Comparison of ENCODE assay signal across 8 cellular contexts in the genomic region with DNA sequence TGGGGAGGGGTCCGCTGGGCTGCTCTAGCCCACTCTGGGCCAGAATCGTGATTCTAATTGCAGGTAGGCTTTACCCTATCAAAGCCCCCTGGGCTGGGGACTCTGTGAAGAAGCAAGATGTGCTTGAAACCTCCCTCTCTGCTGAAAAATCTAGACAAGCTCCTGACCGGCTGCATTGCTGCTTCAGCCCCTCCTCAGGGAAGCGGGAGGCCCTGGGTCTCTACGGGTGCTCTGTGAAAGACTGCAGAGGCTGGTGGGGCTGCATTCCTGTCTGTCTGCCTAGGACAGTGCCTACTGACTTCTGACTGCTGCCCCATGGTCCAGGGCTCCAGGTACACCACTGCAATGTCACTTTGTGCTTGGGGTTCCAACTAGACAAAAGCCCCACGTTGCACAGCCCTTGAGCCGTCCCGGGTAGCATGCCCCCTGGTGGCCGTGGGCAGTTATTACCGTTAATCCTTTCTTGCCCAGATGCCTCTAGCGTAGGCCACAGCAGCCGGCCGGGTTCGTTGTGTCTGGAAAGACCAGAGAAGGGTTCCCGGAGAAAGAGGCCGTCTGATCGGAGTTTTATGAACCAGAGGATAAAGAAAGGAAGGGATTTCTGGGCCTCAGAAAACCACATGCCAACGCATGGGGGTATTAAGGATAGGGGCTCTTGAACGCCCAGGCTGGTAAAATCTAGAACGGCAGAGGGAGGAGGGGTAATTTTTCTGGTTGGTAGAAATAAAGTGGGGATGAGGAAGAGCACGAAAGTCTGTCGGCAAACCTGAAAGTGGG. TPM values are rescaled to one million over a fixed set of nuclear protein-coding genes. Genes with fewer than 3 reads are reported as not detected.
A peak's percentile ranks its signal among the peaks of the same experiment; 100 is the strongest.
DNase-seq lines count a peak whose midpoint lies in the region; ATAC-seq and TF ChIP-seq lines count a peak whose summit lies in the region.

No MANE protein-coding gene starts in this region.

- DNase-seq in AG09319 (ENCODE audit: extremely low read depth, low read depth), result no peak
- peak; percentile 55 for DNase-seq in HK-2 (ENCODE audit: unreplicated experiment)
- DNase-seq in SJCRH30, result peak; percentile 36 to 57
- DNase-seq in activated naive CD4-positive, alpha-beta T cell treated with anti-CD3 and anti-CD28 coated beads, Interleukin-2, amount 50 U/mL, for 72 hours (ENCODE audit: low spot score in 2 of 2), result peak in 1 of 2 donors; percentile 74
- DNase-seq in inferior parietal cortex (ENCODE audit: extremely low spot score), result peak; percentile 60
- peak; percentile 25 to 53 for DNase-seq in stimulated activated CD4-positive, alpha-beta T cell treated with anti-CD3 and anti-CD28 coated beads, Interleukin-4, amount 100 ng/mL, for 4 hours
- no peak for DNase-seq in GDM1 (lab: John Stamatoyannopoulos, UW)

- TF ChIP-seq CTCF in AG09319 (IDR thresholded peaks at IDR 0.05; ENCODE audit: low read depth, low read length), result peak; percentile 72

- H3K9me3 Mint-ChIP-seq in activated naive CD4-positive, alpha-beta T cell treated with anti-CD3 and anti-CD28 coated beads, Interleukin-2, amount 50 U/mL, for 72 hours, result no peaks in the 10 kb centered on the region

- no peak overlapping the region for H3K27ac Mint-ChIP-seq in activated naive CD4-positive, alpha-beta T cell treated with anti-CD3 and anti-CD28 coated beads, Interleukin-2, amount 50 U/mL, for 72 hours

- no peak overlapping the region for H3K27ac ChIP-seq in SJCRH30

- no peaks in the 10 kb centered on the region for H3K36me3 Mint-ChIP-seq in activated naive CD4-positive, alpha-beta T cell treated with anti-CD3 and anti-CD28 coated beads, Interleukin-2, amount 50 U/mL, for 72 hours

- H3K4me1 ChIP-seq in SJCRH30, result peaks cover under 1% of the 10 kb centered on the region

- H3K36me3 ChIP-seq in SJCRH30, result no peaks in the 10 kb centered on the region

- H3K27me3 ChIP-seq in SJCRH30, result no peaks in the 10 kb centered on the region

- peak; percentile 47 for ATAC-seq in GM18858 (IDR thresholded peaks at IDR 0.05; ENCODE audit: unreplicated experiment)
- ATAC-seq in activated naive CD4-positive, alpha-beta T cell treated with anti-CD3 and anti-CD28 coated beads, Interleukin-2, amount 50 U/mL, for 72 hours, result peak; percentile 61 to 75

- H3K9me3 ChIP-seq in SJCRH30 (replicated peaks), result no peaks in the 10 kb centered on the region

- H3K4me3 ChIP-seq in SJCRH30, result no peak overlapping the region

RNA-seq across cellular contexts. Expression of gene C1QL2, which starts 15.9 kb away (rescaled TPM):
- total RNA-seq in SJCRH30 (2014; rRNA removed; shearing (Covaris generic)), result not detected in 2 replicates
- not detected for total RNA-seq in activated naive CD4-positive, alpha-beta T cell treated with anti-CD3 and anti-CD28 coated beads, Interleukin-2, amount 50 U/mL, for 72 hours

RNA-seq across cellular contexts. Expression of gene STEAP3, which starts 49.2 kb away (rescaled TPM):
- 2.2 and 2.6 TPM in 2 replicates for total RNA-seq in SJCRH30 (2014; rRNA removed; shearing (Covaris generic))
- under 1 TPM in 1 of 2 donors, not detected in 1; 0.70 TPM for total RNA-seq in activated naive CD4-positive, alpha-beta T cell treated with anti-CD3 and anti-CD28 coated beads, Interleukin-2, amount 50 U/mL, for 72 hours

Comparison
In these comparisons a context has a peak if more than half of its experiments do, and no peak if none do; other contexts are left out.
1. DNase-seq: peak in HK-2 (single experiment), SJCRH30 (2 of 2), inferior parietal cortex (single experiment) and stimulated activated CD4-positive, alpha-beta T cell treated with anti-CD3 and anti-CD28 coated beads, Interleukin-4, amount 100 ng/mL, for 4 hours (2 of 2); none in AG09319 (single experiment) and GDM1 (single experiment).